ENCODE assay signal across 10 cellular contexts in the genomic region with DNA sequence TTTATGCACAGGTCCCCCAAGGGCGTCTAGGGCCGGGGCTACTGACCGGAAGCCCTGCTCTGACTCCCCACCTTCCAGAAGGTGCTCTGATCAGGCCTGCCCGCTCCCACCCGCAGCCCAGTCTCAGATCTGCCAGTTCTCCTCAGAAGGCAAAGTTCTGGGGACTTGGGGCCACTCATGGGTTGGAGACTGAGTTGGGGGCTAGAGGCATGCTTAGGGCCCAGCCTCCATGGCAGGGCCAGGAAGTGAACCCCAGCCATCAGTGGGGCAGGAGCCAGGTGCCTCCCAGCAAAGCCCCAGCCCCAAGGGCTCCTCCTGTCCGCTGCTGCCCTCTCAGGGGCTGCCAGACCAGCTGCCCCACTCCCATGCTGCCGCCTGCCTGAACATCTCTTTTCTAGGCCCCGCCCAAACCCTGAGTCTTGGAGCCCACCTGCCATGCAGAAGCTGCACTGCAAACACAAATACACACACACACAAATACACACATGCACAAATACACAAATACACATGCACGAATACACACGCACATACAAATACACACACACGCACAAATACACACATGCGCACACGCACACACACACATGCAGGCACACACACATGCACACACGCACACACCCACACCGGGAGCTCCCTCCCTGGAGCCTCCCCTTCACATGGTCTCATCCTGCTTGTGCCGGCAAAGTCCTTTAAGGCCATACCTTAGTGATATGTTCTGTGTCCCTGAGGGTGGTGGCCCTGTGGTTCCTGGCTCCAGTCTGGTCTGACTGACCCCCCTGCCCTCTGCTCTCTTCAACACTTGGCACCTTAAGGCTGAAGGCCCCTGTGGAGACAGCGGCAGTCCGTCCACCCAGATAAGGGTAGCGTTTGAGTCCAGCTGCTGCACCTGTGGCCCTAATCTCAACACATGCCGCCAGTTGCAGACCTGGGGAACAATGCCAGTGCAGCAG. TPM values are rescaled to one million over a fixed set of nuclear protein-coding genes. Genes with fewer than 3 reads are reported as not detected.
DNase-seq lines count a peak whose midpoint lies in the region; ATAC-seq and TF ChIP-seq lines count a peak whose summit lies in the region.
"Had no signal": no experiment of that assay in that cellular context is flagged by ENCODE, and none has a peak within 500 bp of the region (broad histone marks: within the 10 kb centered on the region; RNA-seq: fewer than 3 reads in every experiment).

No MANE protein-coding gene starts in this region.

- TF ChIP-seq POLR2A in right lobe of liver (IDR thresholded peaks at IDR 0.05), result no peak
- no peak for TF ChIP-seq POLR2A in thyroid gland (IDR thresholded peaks at IDR 0.05)

- H3K36me3 ChIP-seq in right lobe of liver (no peaks in the 10 kb centered on the region), thyroid gland (no peaks in the 10 kb centered on the region)

- peak overlapping the region; percentile 96 for H3K27ac Mint-ChIP-seq in activated naive CD4-positive, alpha-beta T cell treated with anti-CD3 and anti-CD28 coated beads, Interleukin-2, amount 10 ng/mL, durations not matched to agents 7 days and 5 days
- H3K27ac Mint-ChIP-seq in WTC11, result no peak overlapping the region

- H3K36me3 Mint-ChIP-seq in activated naive CD4-positive, alpha-beta T cell treated with anti-CD3 and anti-CD28 coated beads, Interleukin-2, amount 10 ng/mL, durations not matched to agents 7 days and 5 days, result peaks cover 4% of the 10 kb centered on the region
- H3K36me3 Mint-ChIP-seq in WTC11, result no peaks in the 10 kb centered on the region

- peaks cover 93% of the 10 kb centered on the region for H3K4me1 Mint-ChIP-seq in activated naive CD4-positive, alpha-beta T cell treated with anti-CD3 and anti-CD28 coated beads, Interleukin-2, amount 10 ng/mL, durations not matched to agents 7 days and 5 days
- H3K4me1 Mint-ChIP-seq in WTC11, result peaks cover 11% of the 10 kb centered on the region

- CTCF ChIA-PET in activated naive CD4-positive, alpha-beta T cell treated with anti-CD3 and anti-CD28 coated beads, Interleukin-2, amount 10 ng/mL, durations not matched to agents 7 days and 5 days (lab: Charles Lee), result interaction anchor here (0.6 to 1.7 kb wide), 3 partner anchors 11 to 53 kb away, joined by 3 to 5 read pairs (median 4); no protein-coding TSS in a partner anchor
- CTCF ChIA-PET in WTC11 (lab: Charles Lee), result no interaction called here

- TF ChIP-seq CTCF in WTC11 (IDR thresholded peaks at IDR 0.05), result no peak
- no peak for TF ChIP-seq CTCF in right lobe of liver (IDR thresholded peaks at IDR 0.05)
- TF ChIP-seq CTCF in thyroid gland (IDR thresholded peaks at IDR 0.05), result no peak

- WGBS in right lobe of liver (ENCODE audit: insufficient coverage, low coverage, low lambda C conversion rate, missing lambda C conversion rate), result 69% methylated on average over 11 of the region's 20 CpGs
- whole genome bisulfite sequencing in thyroid gland, 2 donors, result 83 to 87% methylated on average over 20 of the region's 20 CpGs

- H3K4me1 ChIP-seq in right lobe of liver, result peaks cover 0 to 36% (median 19%) of the 10 kb centered on the region in 4 donors
- peaks cover 38 to 86% of the 10 kb centered on the region in 2 donors for H3K4me1 ChIP-seq in thyroid gland

- H3K27me3 ChIP-seq in right lobe of liver, result no peaks in the 10 kb centered on the region
- H3K27me3 ChIP-seq in thyroid gland, result no peaks in the 10 kb centered on the region

- H3K27ac ChIP-seq in right lobe of liver, result peak overlapping the region in 1 of 3 donors; percentile 87
- H3K27ac ChIP-seq in thyroid gland, result peak overlapping the region; percentile 37 to 83 (median 66)
- H3K27ac ChIP-seq: GM23248 had no signal

- H3K4me3 ChIP-seq in right lobe of liver (no peak overlapping the region), thyroid gland (replicated peaks in 1 of 3) (no peak overlapping the region)
- H3K4me3 ChIP-seq: GM23248 had no signal

- intact Hi-C loops in right lobe of liver (cut with DNase I), result no loop called here
- intact Hi-C loops in thyroid gland (cut with DNase I), result loop anchor here (5.0 kb wide), 1 partner anchor 50 kb away; no protein-coding TSS in a partner anchor

- H3K4me3 Mint-ChIP-seq in activated naive CD4-positive, alpha-beta T cell treated with anti-CD3 and anti-CD28 coated beads, Interleukin-2, amount 10 ng/mL, durations not matched to agents 7 days and 5 days, result no peak overlapping the region
- H3K4me3 Mint-ChIP-seq in WTC11, result no peak overlapping the region

- POLR2A ChIA-PET in WTC11 (lab: Charles Lee), result no interaction called here

- H3K27me3 Mint-ChIP-seq in activated naive CD4-positive, alpha-beta T cell treated with anti-CD3 and anti-CD28 coated beads, Interleukin-2, amount 10 ng/mL, durations not matched to agents 7 days and 5 days, result peaks cover 14% of the 10 kb centered on the region
- H3K27me3 Mint-ChIP-seq in WTC11 (ENCODE audit: low read depth), result no peaks in the 10 kb centered on the region

- no peaks in the 10 kb centered on the region for H3K9me3 ChIP-seq in right lobe of liver
- no peaks in the 10 kb centered on the region for H3K9me3 ChIP-seq in thyroid gland

- H3K9me3 Mint-ChIP-seq in activated naive CD4-positive, alpha-beta T cell treated with anti-CD3 and anti-CD28 coated beads, Interleukin-2, amount 10 ng/mL, durations not matched to agents 7 days and 5 days, result no peaks in the 10 kb centered on the region
- H3K9me3 Mint-ChIP-seq in WTC11, result no peaks in the 10 kb centered on the region

- DNase-seq in activated naive CD4-positive, alpha-beta T cell treated with anti-CD3 and anti-CD28 coated beads, Interleukin-2, amount 10 ng/mL, durations not matched to agents 7 days and 5 days, result peak; percentile 18
- no peak for DNase-seq in activated naive CD4-positive, alpha-beta T cell (lab: John Stamatoyannopoulos, UW)
- DNase-seq in WTC11 (ENCODE audit: low spot score), result peak; percentile 3
- DNase-seq in right lobe of liver, result peak; percentile 11 to 56 (median 46)
- no peak for DNase-seq in thyroid gland
- no peak for DNase-seq in epidermal melanocyte (ENCODE audit: insufficient read length, low spot score)
- DNase-seq: GM23248, NCI-H446 had no signal

- no peak for ATAC-seq in WTC11
- ATAC-seq in right lobe of liver, result no peak
- no peak for ATAC-seq in activated CD4-positive, CD25-positive, alpha-beta regulatory T cell treated with anti-CD3 and anti-CD28 coated beads, Interleukin-2, amount 50 U/mL, for 24 hours
- no peak for ATAC-seq in GM19467 (IDR thresholded peaks at IDR 0.05; ENCODE audit: unreplicated experiment)

TF ChIP-seq in WTC11, 78 proteins besides CTCF, POLR2A, EP300 and RAD21:
- no peak for TF ChIP-seq KAT7 (CRISPR knock-in tag; IDR thresholded peaks at IDR 0.05; ENCODE audit: borderline replicate concordance)

RNA-seq across cellular contexts. Expression of gene KLF13, which starts 59.2 kb away (rescaled TPM):
- total RNA-seq in WTC11 (2021), result 36.9 to 38.1 TPM (median 37.2 TPM) in 3 replicates
- total RNA-seq in right lobe of liver, result 10 to 100 TPM; 22.7 to 66.2 (median 28.5) TPM
- total RNA-seq in thyroid gland, result 100 to 1,000 TPM in 2 of 4 donors, 10 to 100 TPM in 2; 84.0 to 117 (median 97.6) TPM

Comparison
In these comparisons a context has a peak if more than half of its experiments do, and no peak if none do; other contexts are left out.
1. DNase-seq: peak in activated naive CD4-positive, alpha-beta T cell treated with anti-CD3 and anti-CD28 coated beads, Interleukin-2, amount 10 ng/mL, durations not matched to agents 7 days and 5 days (single experiment), WTC11 (single experiment) and right lobe of liver (3 of 3); none in activated naive CD4-positive, alpha-beta T cell (0 of 4), thyroid gland (0 of 2) and epidermal melanocyte (single experiment).